Comparison of ENCODE assay signal across 2 cellular contexts in genomic region chr6:14170128-14170527, GRCh38.
A peak's percentile ranks its signal among the peaks of the same experiment; 100 is the strongest.
TF ChIP-seq lines count a peak whose summit lies in the region.

No MANE protein-coding gene starts in this region.

TF ChIP-seq in HepG2, 621 proteins besides CTCF, POLR2A, EP300 and RAD21:
- TF ChIP-seq ZFP1 (CRISPR knock-in tag; IDR thresholded peaks at IDR 0.05) = peak; percentile 98
- TF ChIP-seq ZNF468 (CRISPR knock-in tag; IDR thresholded peaks at IDR 0.05) = no peak

TF ChIP-seq in K562, 482 proteins besides CTCF, POLR2A, EP300 and RAD21:
- no peak for TF ChIP-seq ZBTB49 (CRISPR knock-in tag; IDR thresholded peaks at IDR 0.05; ENCODE audit: borderline replicate concordance)
- TF ChIP-seq CLOCK (CRISPR knock-in tag; IDR thresholded peaks at IDR 0.05; ENCODE audit: borderline replicate concordance) = no peak
- TF ChIP-seq ZFP1 (CRISPR knock-in tag; IDR thresholded peaks at IDR 0.05) = peak; percentile 99
- TF ChIP-seq THAP12 (CRISPR knock-in tag; IDR thresholded peaks at IDR 0.05) = no peak
- TF ChIP-seq CBX5 (IDR thresholded peaks at IDR 0.05; ENCODE audit: borderline replicate concordance, low read depth) = peak; percentile 37; the same call in 1 of the 2 replicates
- TF ChIP-seq TRIM24 (IDR thresholded peaks at IDR 0.05) = peak; percentile 37 to 72; a peak in 3 of 4 replicates
- TF ChIP-seq NFIX (CRISPR knock-in tag; IDR thresholded peaks at IDR 0.05; ENCODE audit: low read depth) = no peak
- no peak for TF ChIP-seq EGR1 (conservative IDR thresholded peaks at IDR 0.05)
- no peak for TF ChIP-seq PBX2 (CRISPR knock-in tag; IDR thresholded peaks at IDR 0.05; ENCODE audit: low read depth)
- TF ChIP-seq PBX2 (tag; conservative IDR thresholded peaks at IDR 0.05; ENCODE audit: low read depth) = peak; percentile 88
- TF ChIP-seq CBFA2T3 (IDR thresholded peaks at IDR 0.05) = no peak
- TF ChIP-seq TEAD1 (CRISPR knock-in tag; IDR thresholded peaks at IDR 0.05) = no peak
- no peak for TF ChIP-seq TCF7L2 (IDR thresholded peaks at IDR 0.05; ENCODE audit: low read depth, low read length)
- TF ChIP-seq TRIM28 (IDR thresholded peaks at IDR 0.05) = peak; percentile 96
- TF ChIP-seq ZEB2 (IDR thresholded peaks at IDR 0.05) = peak; percentile 44; the same call in 1 of the 2 replicates
- peak; percentile 90 for TF ChIP-seq PKNOX1 (IDR thresholded peaks at IDR 0.05)
- peak; percentile 85 for TF ChIP-seq ZNF280A (IDR thresholded peaks at IDR 0.05; ENCODE audit: low read depth, partially characterized antibody)
- no peak for TF ChIP-seq ZNF717 (CRISPR knock-in tag; IDR thresholded peaks at IDR 0.05)
- TF ChIP-seq NCOR1 (IDR thresholded peaks at IDR 0.05) = no peak
- no peak for TF ChIP-seq ZNF197 (CRISPR knock-in tag; IDR thresholded peaks at IDR 0.05; ENCODE audit: low read depth)
- peak; percentile 81 for TF ChIP-seq MEIS2 (IDR thresholded peaks at IDR 0.05; ENCODE audit: partially characterized antibody)
- peak in 1 of 2 experiments; percentile 96; a peak in 2 of 3 replicates for TF ChIP-seq CBX3 (IDR thresholded peaks at IDR 0.05; ENCODE audit: borderline replicate concordance in 1 of 2, low read length in 2 of 2)
